In genomic region chr2:172885996-172886395, GRCh38 we compare ENCODE assay signal across 27 cellular contexts.
"Had no signal": no experiment of that assay in that cellular context is flagged by ENCODE, and none has a peak within 500 bp of the region (broad histone marks: within the 10 kb centered on the region; RNA-seq: fewer than 3 reads in every experiment).

No MANE protein-coding gene starts in this region.

- H3K27ac ChIP-seq: ascending aorta, breast epithelium, cardiac muscle cell, colonic mucosa, epithelial cell of prostate, esophagus squamous epithelium had no signal

- H3K9me3 ChIP-seq: ascending aorta, breast epithelium, colonic mucosa, esophagus squamous epithelium had no signal

- DNase-seq: activated CD4-positive, alpha-beta memory T cell treated with anti-CD3 and anti-CD28 coated beads, Interleukin-2, amount 10 ng/mL, durations not matched to agents 7 days and 5 days; activated CD4-positive, alpha-beta T cell treated with anti-CD3 and anti-CD28 coated beads for 1 hour; activated CD4-positive, alpha-beta T cell treated with anti-CD3 and anti-CD28 coated beads for 4 hours; activated CD4-positive, alpha-beta T cell treated with anti-CD3 and anti-CD28 coated beads, Interleukin-2, amount 10 ng/mL, durations not matched to agents 7 days and 5 days; activated CD4-positive, alpha-beta T cell treated with anti-CD3 and anti-CD28 coated beads, Interleukin-2, amount 50 U/mL, for 4 hours; activated CD8-positive, alpha-beta memory T cell treated with anti-CD3 and anti-CD28 coated beads, Interleukin-2, amount 50 U/mL, for 48 hours; activated gamma-delta T cell; activated naive CD4-positive, alpha-beta T cell; activated naive CD4-positive, alpha-beta T cell treated with anti-CD3 and anti-CD28 coated beads, Interleukin-2, amount 10 ng/mL, durations not matched to agents 7 days and 5 days; activated naive CD8-positive, alpha-beta T cell treated with anti-CD3 and anti-CD28 coated beads, Interleukin-2, amount 10 ng/mL, durations not matched to agents 7 days and 5 days; activated T-cell treated with anti-CD3 and anti-CD28 coated beads for 4 hours; activated T-cell treated with anti-CD3 and anti-CD28 coated beads, Interleukin-2, amount 50 U/mL, for 24 hours; activated T-cell treated with anti-CD3 and anti-CD28 coated beads, Interleukin-2, amount 50 U/mL, for 72 hours; cerebellar nuclear complex; colonic mucosa; effector CD8-positive, alpha-beta T cell; esophagus squamous epithelium; foreskin fibroblast; T-helper 1 cell; T-helper 17 cell; T1000 had no signal

- H3K27me3 ChIP-seq: ascending aorta, breast epithelium, cardiac muscle cell, colonic mucosa, esophagus squamous epithelium had no signal

- H3K4me1 ChIP-seq: ascending aorta, breast epithelium, colonic mucosa had no signal

- H3K4me3 ChIP-seq: ascending aorta, breast epithelium, cardiac muscle cell, colonic mucosa, esophagus squamous epithelium had no signal

- ATAC-seq: activated naive CD4-positive, alpha-beta T cell treated with anti-CD3 and anti-CD28 coated beads, Interleukin-2, amount 50 U/mL, for 72 hours; activated T-cell treated with anti-CD3 and anti-CD28 coated beads, Interleukin-2, amount 50 U/mL, for 72 hours; T-helper 17 cell; WTC11 had no signal

- H3K36me3 ChIP-seq: ascending aorta, breast epithelium, cardiac muscle cell, colonic mucosa, esophagus squamous epithelium had no signal
